Comparison of ENCODE assay signal across 9 cellular contexts in the genomic region with DNA sequence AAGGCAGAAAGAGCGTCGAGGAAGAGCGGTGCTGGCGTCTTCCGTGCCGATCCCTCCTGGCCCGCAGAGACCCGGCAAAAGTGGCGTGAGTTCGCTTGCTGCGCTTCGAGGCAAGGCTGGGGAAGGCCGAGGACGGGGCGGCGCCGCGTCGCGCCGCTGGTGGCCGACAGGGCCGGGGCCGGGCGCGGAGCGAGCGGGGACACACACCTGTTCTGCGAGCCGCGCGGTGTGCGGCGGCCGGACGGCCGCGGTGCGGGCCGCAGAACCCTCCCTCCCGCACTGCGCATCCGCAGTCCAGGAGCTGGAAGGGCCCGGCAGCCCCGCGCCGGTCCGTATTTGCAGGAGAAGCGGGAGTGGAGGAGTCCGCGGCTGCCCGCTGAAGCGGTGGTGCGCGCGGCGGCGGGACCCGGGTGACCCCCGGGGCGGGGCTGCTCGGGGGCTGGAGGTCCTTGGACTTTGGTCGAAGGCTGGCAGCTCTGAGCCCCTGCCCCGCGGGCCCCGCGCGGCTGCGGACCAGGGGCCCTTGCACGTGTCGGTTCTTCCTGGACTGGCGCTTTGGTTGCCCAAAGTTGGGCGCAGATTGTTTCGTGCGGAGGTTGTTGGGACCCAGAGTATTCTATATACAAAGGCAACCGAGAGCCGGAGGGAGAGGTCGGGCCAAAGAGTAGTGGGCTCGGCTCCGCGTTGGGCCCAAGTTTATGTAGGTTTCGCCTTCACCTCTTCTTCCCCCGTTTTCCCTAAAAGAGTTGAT. TPM values are rescaled to one million over a fixed set of nuclear protein-coding genes. Genes with fewer than 3 reads are reported as not detected.
DNase-seq lines count a peak whose midpoint lies in the region; TF ChIP-seq lines count a peak whose summit lies in the region.
"Had no signal": no experiment of that assay in that cellular context is flagged by ENCODE, and none has a peak within 500 bp of the region (broad histone marks: within the 10 kb centered on the region; RNA-seq: fewer than 3 reads in every experiment).

No MANE protein-coding gene starts in this region.

- no peak overlapping the region for H4K91ac ChIP-seq in mesenchymal stem cell (ENCODE audit: low read length)

- H3K27ac Mint-ChIP-seq in MCF 10A (ENCODE audit: low read depth, unreplicated experiment): no peak overlapping the region

- no peaks in the 10 kb centered on the region for H3K9me3 ChIP-seq in mesenchymal stem cell (ENCODE audit: control insufficient read depth, low read length)
- H3K9me3 ChIP-seq in adrenal gland (replicated peaks in 1 of 3): no peaks in the 10 kb centered on the region

- intact Hi-C loops in MCF 10A (cut with micrococcal nuclease) (no loop called here), adrenal gland (cut with DNase I) (no loop called here)

- POLR2A ChIA-PET in MCF 10A (lab: Yijun Ruan, JAX): no interaction called here

- no peak overlapping the region for H2BK15ac ChIP-seq in mesenchymal stem cell (ENCODE audit: low read depth, poor library complexity, severe bottlenecking)

- H3K4me1 ChIP-seq in mesenchymal stem cell (ENCODE audit: control insufficient read depth, insufficient read depth, low read depth, low read length) (peaks cover 33% of the 10 kb centered on the region), urinary bladder (ENCODE audit: insufficient read depth) (peaks cover 3% of the 10 kb centered on the region), adrenal gland (replicated peaks in 1 of 2) (peaks cover 14 to 27% of the 10 kb centered on the region in 2 donors)

- no peaks in the 10 kb centered on the region for H3K4me1 Mint-ChIP-seq in MCF 10A (ENCODE audit: insufficient read depth, unreplicated experiment)

- H3K27ac ChIP-seq in mesenchymal stem cell (ENCODE audit: low read length, poor library complexity, severe bottlenecking) (no peak overlapping the region), urinary bladder (ENCODE audit: low read depth) (no peak overlapping the region), adrenal gland (no peak overlapping the region)

- H3K79me1 ChIP-seq in mesenchymal stem cell (replicated peaks; ENCODE audit: low read length, poor library complexity, severe bottlenecking): no peaks in the 10 kb centered on the region

- no peak overlapping the region for H2BK120ac ChIP-seq in mesenchymal stem cell (ENCODE audit: low read depth, low read length)

- no peak overlapping the region for H3K4me3 ChIP-seq in mesenchymal stem cell (ENCODE audit: insufficient read depth in 1 of 2, low read depth in 1 of 2, low read length in 2 of 2)
- H3K4me3 ChIP-seq in urinary bladder (ENCODE audit: low read depth, low read length): peak overlapping the region; percentile 41
- H3K4me3 ChIP-seq in adrenal gland: peak overlapping the region in 1 of 4 donors; percentile 38

- DNase-seq in stimulated activated CD4-positive, alpha-beta T cell treated with anti-CD3 and anti-CD28 coated beads, Interleukin-12 subunit alpha, Interleukin-12 subunit beta, amount 100 ng/mL, for 4 hours: peak; percentile 6
- no peak for DNase-seq in stimulated activated CD4-positive, alpha-beta T cell treated with anti-CD3 and anti-CD28 coated beads, Interleukin-1b, Interleukin-23, amount 100 ng/mL, for 48 hours
- no peak for DNase-seq in MCF 10A (ENCODE audit: unreplicated experiment)
- DNase-seq in mesenchymal stem cell: peak; percentile 18
- DNase-seq in inferior parietal cortex (ENCODE audit: extremely low spot score): no peak
- DNase-seq in NCI-H1092 (lab: John Stamatoyannopoulos, UW): no peak
- DNase-seq in adrenal gland: no peak
- DNase-seq: DND-41 had no signal

- H3K36me3 ChIP-seq in mesenchymal stem cell (ENCODE audit: control insufficient read depth in 1 of 2, insufficient read depth in 2 of 2, low read depth in 1 of 2, low read length in 2 of 2): no peaks in the 10 kb centered on the region
- no peaks in the 10 kb centered on the region for H3K36me3 ChIP-seq in urinary bladder (ENCODE audit: insufficient read depth)
- no peaks in the 10 kb centered on the region for H3K36me3 ChIP-seq in adrenal gland (replicated peaks in 1 of 2)

- TF ChIP-seq CTCF in MCF 10A (IDR thresholded peaks at IDR 0.05; ENCODE audit: unreplicated experiment): no peak
- no peak for TF ChIP-seq CTCF in adrenal gland (IDR thresholded peaks at IDR 0.05)

- H3K36me3 Mint-ChIP-seq in MCF 10A (ENCODE audit: insufficient read depth, unreplicated experiment): no peaks in the 10 kb centered on the region

- no peak overlapping the region for H3K14ac ChIP-seq in mesenchymal stem cell (ENCODE audit: low read length in 2 of 2)

- H3K9ac ChIP-seq in mesenchymal stem cell (ENCODE audit: low read length): no peak overlapping the region

- H3K18ac ChIP-seq in mesenchymal stem cell (ENCODE audit: low read depth in 1 of 2, low read length in 2 of 2): peak overlapping the region in 1 of 2 experiments; percentile 48

- H2AK5ac ChIP-seq in mesenchymal stem cell (ENCODE audit: low read length, severe bottlenecking): no peak overlapping the region

- H4K8ac ChIP-seq in mesenchymal stem cell (ENCODE audit: low read length): no peak overlapping the region

- peak overlapping the region; percentile 32 for H3K4me2 ChIP-seq in mesenchymal stem cell (ENCODE audit: low read length, poor library complexity, severe bottlenecking)

- no peak overlapping the region for H2BK12ac ChIP-seq in mesenchymal stem cell (ENCODE audit: low read length in 2 of 2)

- no peaks in the 10 kb centered on the region for H3K27me3 Mint-ChIP-seq in MCF 10A (ENCODE audit: insufficient read depth, unreplicated experiment)

- WGBS in mesenchymal stem cell: 3% methylated on average over 70 of the region's 83 CpGs
- WGBS in urinary bladder: 3% methylated on average over 83 of the region's 83 CpGs
- 4 to 6% (median 5%) methylated on average over 35 to 83 of the region's 83 CpGs for WGBS in adrenal gland, 4 donors

- peak overlapping the region in 1 of 2 experiments; percentile 98 for H3K23ac ChIP-seq in mesenchymal stem cell (ENCODE audit: low read length in 2 of 2)

- H3K27me3 ChIP-seq in mesenchymal stem cell (ENCODE audit: control insufficient read depth in 1 of 2, insufficient read depth in 1 of 2, low read length in 2 of 2) (peaks cover 78 to 94% of the 10 kb centered on the region in 2 experiments), adrenal gland (peaks cover 93% of the 10 kb centered on the region)

- H3K9me3 Mint-ChIP-seq in MCF 10A (ENCODE audit: unreplicated experiment): no peaks in the 10 kb centered on the region

- H2AFZ ChIP-seq in mesenchymal stem cell (ENCODE audit: low read depth, low read length): no peak overlapping the region

- BruUV-seq in MCF 10A (replicated peaks; lab: Mats Ljungman, UMichigan): no TSS peak

- no peak overlapping the region for H3K4ac ChIP-seq in mesenchymal stem cell (ENCODE audit: low read depth in 1 of 2, low read length in 2 of 2)

- no peak for TF ChIP-seq POLR2A in adrenal gland (IDR thresholded peaks at IDR 0.05)

- H3K4me3 Mint-ChIP-seq in MCF 10A (ENCODE audit: unreplicated experiment): peak overlapping the region; percentile 79

- CTCF ChIA-PET in MCF 10A (lab: Yijun Ruan, JAX): no interaction called here

- no peak overlapping the region for H2BK5ac ChIP-seq in mesenchymal stem cell (ENCODE audit: low read depth, low read length, poor library complexity, severe bottlenecking)

RNA-seq across cellular contexts. Expression of gene RNF220, which starts 2.5 kb away (rescaled TPM):
- total RNA-seq in MCF 10A (2022) (65.4 and 67.1 TPM in 2 replicates), urinary bladder (17.3 TPM), adrenal gland (100 to 1,000 TPM in 4 of 8 donors, 10 to 100 TPM in 4; 55.9 to 150 (median 84.1) TPM)
- polyA plus RNA-seq in mesenchymal stem cell (2013, experiment 1 of 2): 54.2 TPM
- 50.2 TPM for polyA plus RNA-seq in mesenchymal stem cell (2013, experiment 2 of 2)
- polyA plus RNA-seq in urinary bladder (89.6 TPM), adrenal gland (10 to 100 TPM; 36.3 to 67.5 (median 50.2) TPM)

RNA-seq across cellular contexts. Expression of gene ERI3, which starts 52.5 kb away (rescaled TPM):
- total RNA-seq in MCF 10A (2022) (70.5 and 83.4 TPM in 2 replicates), urinary bladder (34.3 TPM), adrenal gland (10 to 100 TPM; 34.3 to 62.8 (median 47.9) TPM)
- polyA plus RNA-seq in mesenchymal stem cell (2013, experiment 1 of 2): 40.9 TPM
- 42.1 TPM for polyA plus RNA-seq in mesenchymal stem cell (2013, experiment 2 of 2)
- polyA plus RNA-seq in urinary bladder (46.4 TPM), adrenal gland (10 to 100 TPM; 33.8 to 43.4 (median 38.6) TPM)

Comparison
In these comparisons a context has a peak if more than half of its experiments do, and no peak if none do; other contexts are left out.
1. DNase-seq: peak in stimulated activated CD4-positive, alpha-beta T cell treated with anti-CD3 and anti-CD28 coated beads, Interleukin-12 subunit alpha, Interleukin-12 subunit beta, amount 100 ng/mL, for 4 hours (single experiment) and mesenchymal stem cell (single experiment); none in stimulated activated CD4-positive, alpha-beta T cell treated with anti-CD3 and anti-CD28 coated beads, Interleukin-1b, Interleukin-23, amount 100 ng/mL, for 48 hours (single experiment), MCF 10A (single experiment), inferior parietal cortex (single experiment), NCI-H1092 (single experiment) and adrenal gland (0 of 7).